Comparison of ENCODE assay signal across 15 cellular contexts in genomic region chr4:110953898-110954297, GRCh38.
A peak's percentile ranks its signal among the peaks of the same experiment; 100 is the strongest.
DNase-seq lines count a peak whose midpoint lies in the region; TF ChIP-seq lines count a peak whose summit lies in the region.
"Had no signal": no experiment of that assay in that cellular context is flagged by ENCODE, and none has a peak within 500 bp of the region (broad histone marks: within the 10 kb centered on the region; RNA-seq: fewer than 3 reads in every experiment).

No MANE protein-coding gene starts in this region.

- H3K36me3 Mint-ChIP-seq in mesothelial cell of epicardium: no peaks in the 10 kb centered on the region
- H3K36me3 Mint-ChIP-seq: CD4-positive, alpha-beta memory T cell had no signal

- CTCF ChIA-PET in HEK293T (lab: Yijun Ruan, JAX): interaction anchor here (0.6 kb wide), 1 partner anchor 692 kb away, joined by 3 read pairs; no protein-coding TSS in a partner anchor

- no peak overlapping the region for H3K4me3 Mint-ChIP-seq in mesothelial cell of epicardium
- H3K4me3 Mint-ChIP-seq: CD4-positive, alpha-beta memory T cell; GM23338 had no signal

- H3K27ac ChIP-seq in SK-N-MC: peak overlapping the region; percentile 35; the same call in 1 of the 2 replicates
- no peak overlapping the region for H3K27ac ChIP-seq in effector memory CD4-positive, alpha-beta T cell (ENCODE audit: insufficient read depth, low read length, poor library complexity, severe bottlenecking)
- H3K27ac ChIP-seq: C4-2B had no signal

- H3K36me3 ChIP-seq in SK-N-MC (ENCODE audit: insufficient read depth, low read length): no peaks in the 10 kb centered on the region
- H3K36me3 ChIP-seq in effector memory CD4-positive, alpha-beta T cell (ENCODE audit: control insufficient read depth, insufficient read depth, low read length): no peaks in the 10 kb centered on the region
- H3K36me3 ChIP-seq: BE2C had no signal

- H3K9me3 ChIP-seq in SK-N-MC (ENCODE audit: low read depth, low read length): no peaks in the 10 kb centered on the region
- H3K9me3 ChIP-seq in effector memory CD4-positive, alpha-beta T cell (ENCODE audit: control insufficient read depth, low read length): no peaks in the 10 kb centered on the region
- H3K9me3 ChIP-seq: BE2C had no signal

- H3K27ac Mint-ChIP-seq in mesothelial cell of epicardium: peak overlapping the region; percentile 92
- H3K27ac Mint-ChIP-seq: CD4-positive, alpha-beta memory T cell; GM23338 had no signal

- DNase-seq in HEK293T (ENCODE audit: extremely low spot score): peak; percentile 18
- DNase-seq in SK-N-MC (ENCODE audit: low read depth, low spot score): no peak
- no peak for DNase-seq in mesothelial cell of epicardium (ENCODE audit: low spot score in 2 of 2, unreplicated experiment in 2 of 2)
- DNase-seq in hypothalamus (lab: John Stamatoyannopoulos, UW): no peak
- no peak for DNase-seq in effector memory CD4-positive, alpha-beta T cell
- no peak for DNase-seq in NCI-H1092 (lab: John Stamatoyannopoulos, UW)
- no peak for DNase-seq in SIG-M5 treated with dmso at 0.1 percent for 504 hours (lab: John Stamatoyannopoulos, UW; ENCODE audit: unreplicated experiment)
- DNase-seq: BE2C; CD4-positive, alpha-beta memory T cell; DMS153; DMS79 treated with DMSO at 0.1 percent for 48 hours; GDM1; H7 had no signal

- H3K9ac ChIP-seq in SK-N-MC (ENCODE audit: insufficient read length): no peak overlapping the region

- H3K27me3 Mint-ChIP-seq in mesothelial cell of epicardium (ENCODE audit: low read depth): no peaks in the 10 kb centered on the region
- H3K27me3 Mint-ChIP-seq: CD4-positive, alpha-beta memory T cell had no signal

- H3K4me1 Mint-ChIP-seq in mesothelial cell of epicardium: peaks cover 45% of the 10 kb centered on the region
- H3K4me1 Mint-ChIP-seq: CD4-positive, alpha-beta memory T cell; GM23338 had no signal

- POLR2A ChIA-PET in HEK293T (lab: Yijun Ruan, JAX): no interaction called here

- no peak for TF ChIP-seq CTCF in mesothelial cell of epicardium (IDR thresholded peaks at IDR 0.05; ENCODE audit: unreplicated experiment)

- H3K4me1 ChIP-seq in effector memory CD4-positive, alpha-beta T cell (ENCODE audit: control insufficient read depth, insufficient read depth, low read length, poor library complexity, severe bottlenecking): no peaks in the 10 kb centered on the region
- H3K4me1 ChIP-seq: BE2C had no signal

- 0 out of 2 replicates have a peak overlapping the region, but pooled peaks have one; percentile 7 for H3K4me3 ChIP-seq in SK-N-MC
- H3K4me3 ChIP-seq in effector memory CD4-positive, alpha-beta T cell (ENCODE audit: insufficient read depth, low read depth, low read length, poor library complexity, severe bottlenecking): no peak overlapping the region
- H3K4me3 ChIP-seq: GM23338 had no signal

- H3K27me3 ChIP-seq in effector memory CD4-positive, alpha-beta T cell (replicated peaks; ENCODE audit: control insufficient read depth, insufficient read depth, low read length, poor library complexity, severe bottlenecking): no peaks in the 10 kb centered on the region

- no peaks in the 10 kb centered on the region for H3K9me3 Mint-ChIP-seq in mesothelial cell of epicardium
- H3K9me3 Mint-ChIP-seq: CD4-positive, alpha-beta memory T cell; GM23338 had no signal

TF ChIP-seq in HEK293T, 16 proteins besides CTCF, POLR2A, EP300 and RAD21:
- TF ChIP-seq ELF4 (IDR thresholded peaks at IDR 0.05) (no peak), FOXM1 (IDR thresholded peaks at IDR 0.05; ENCODE audit: borderline replicate concordance) (no peak), PKNOX1 (IDR thresholded peaks at IDR 0.05) (no peak), FOXK2 (IDR thresholded peaks at IDR 0.05) (no peak), LEF1 (IDR thresholded peaks at IDR 0.05; ENCODE audit: borderline replicate concordance) (no peak), ARNT (IDR thresholded peaks at IDR 0.05) (no peak), FOXA1 (IDR thresholded peaks at IDR 0.05) (no peak)
